In the genomic region with DNA sequence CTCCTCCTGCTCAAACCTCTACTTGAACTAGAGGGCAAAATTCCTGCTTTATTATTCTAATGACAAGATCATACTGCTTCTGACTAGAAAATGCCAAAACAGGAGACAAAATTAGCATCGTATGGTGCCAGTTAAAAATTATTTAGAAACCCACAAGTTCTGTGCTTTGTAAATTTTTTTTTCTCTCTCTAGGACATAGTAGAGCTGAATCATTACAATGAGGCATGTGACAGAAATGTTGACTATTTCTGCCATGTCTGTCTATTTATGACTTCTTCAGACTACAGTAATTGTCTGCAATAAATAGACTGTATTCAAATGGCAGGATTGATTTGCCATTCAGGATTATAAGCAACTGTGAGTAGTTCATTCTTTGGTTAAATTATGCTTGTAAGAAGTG, we compare ENCODE assay signal across 1 cellular context.
A peak's percentile ranks its signal among the peaks of the same experiment; 100 is the strongest.
TF ChIP-seq lines count a peak whose summit lies in the region.

No MANE protein-coding gene starts in this region.

TF ChIP-seq in SK-N-SH, 30 proteins besides CTCF, POLR2A, EP300 and RAD21:
- TF ChIP-seq, protein P1, sequence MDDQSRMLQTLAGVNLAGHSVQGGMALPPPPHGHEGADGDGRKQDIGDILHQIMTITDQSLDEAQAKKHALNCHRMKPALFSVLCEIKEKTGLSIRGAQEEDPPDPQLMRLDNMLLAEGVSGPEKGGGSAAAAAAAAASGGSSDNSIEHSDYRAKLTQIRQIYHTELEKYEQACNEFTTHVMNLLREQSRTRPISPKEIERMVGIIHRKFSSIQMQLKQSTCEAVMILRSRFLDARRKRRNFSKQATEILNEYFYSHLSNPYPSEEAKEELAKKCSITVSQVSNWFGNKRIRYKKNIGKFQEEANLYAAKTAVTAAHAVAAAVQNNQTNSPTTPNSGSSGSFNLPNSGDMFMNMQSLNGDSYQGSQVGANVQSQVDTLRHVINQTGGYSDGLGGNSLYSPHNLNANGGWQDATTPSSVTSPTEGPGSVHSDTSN (IDR thresholded peaks at IDR 0.05), result no peak
- TF ChIP-seq TCF12 (IDR thresholded peaks at IDR 0.05) (peak; percentile 44), JUND (IDR thresholded peaks at IDR 0.05) (peak; percentile 56), FOSL2 (IDR thresholded peaks at IDR 0.05; ENCODE audit: borderline replicate concordance, low read depth) (peak; percentile 48; the same call in 1 of the 2 replicates)
- TF ChIP-seq, protein P2, sequence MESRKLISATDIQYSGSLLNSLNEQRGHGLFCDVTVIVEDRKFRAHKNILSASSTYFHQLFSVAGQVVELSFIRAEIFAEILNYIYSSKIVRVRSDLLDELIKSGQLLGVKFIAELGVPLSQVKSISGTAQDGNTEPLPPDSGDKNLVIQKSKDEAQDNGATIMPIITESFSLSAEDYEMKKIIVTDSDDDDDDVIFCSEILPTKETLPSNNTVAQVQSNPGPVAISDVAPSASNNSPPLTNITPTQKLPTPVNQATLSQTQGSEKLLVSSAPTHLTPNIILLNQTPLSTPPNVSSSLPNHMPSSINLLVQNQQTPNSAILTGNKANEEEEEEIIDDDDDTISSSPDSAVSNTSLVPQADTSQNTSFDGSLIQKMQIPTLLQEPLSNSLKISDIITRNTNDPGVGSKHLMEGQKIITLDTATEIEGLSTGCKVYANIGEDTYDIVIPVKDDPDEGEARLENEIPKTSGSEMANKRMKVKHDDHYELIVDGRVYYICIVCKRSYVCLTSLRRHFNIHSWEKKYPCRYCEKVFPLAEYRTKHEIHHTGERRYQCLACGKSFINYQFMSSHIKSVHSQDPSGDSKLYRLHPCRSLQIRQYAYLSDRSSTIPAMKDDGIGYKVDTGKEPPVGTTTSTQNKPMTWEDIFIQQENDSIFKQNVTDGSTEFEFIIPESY (IDR thresholded peaks at IDR 0.05; ENCODE audit: borderline replicate concordance, low read depth), result no peak
TF ChIP-seq in SK-N-SH: peak in this region for 3.
